In genomic region chr17:49191407-49191916, GRCh38 we compare ENCODE assay signal across 1 cellular context.
TF ChIP-seq lines count a peak whose summit lies in the region.

No MANE protein-coding gene starts in this region.

TF ChIP-seq in HEK293, 187 proteins besides CTCF, POLR2A, EP300 and RAD21 (continued from another document):
- TF ChIP-seq ZNF664 (tag by site-specific recombination; IDR thresholded peaks at IDR 0.05) (peak; percentile 77; the same call in 1 of the 2 replicates), SP3 (tag by site-specific recombination; IDR thresholded peaks at IDR 0.05) (no peak), PRDM6 (tag by site-specific recombination; IDR thresholded peaks at IDR 0.05) (no peak), FEZF1 (tag by site-specific recombination; IDR thresholded peaks at IDR 0.05) (peak; percentile 11; the same call in 1 of the 2 replicates), ZNF777 (tag by site-specific recombination; IDR thresholded peaks at IDR 0.05; ENCODE audit: borderline replicate concordance) (no peak), WT1 (tag by site-specific recombination; IDR thresholded peaks at IDR 0.05) (0 out of 2 replicates have a peak, but pooled peaks have one; percentile 7)
